ENCODE assay signal across 19 cellular contexts in genomic region chr10:121444515-121444914, GRCh38.
DNase-seq lines count a peak whose midpoint lies in the region; ATAC-seq and TF ChIP-seq lines count a peak whose summit lies in the region.
"Had no signal": no experiment of that assay in that cellular context is flagged by ENCODE, and none has a peak within 500 bp of the region (broad histone marks: within the 10 kb centered on the region; RNA-seq: fewer than 3 reads in every experiment).

No MANE protein-coding gene starts in this region.

- no peaks in the 10 kb centered on the region for H3K27me3 Mint-ChIP-seq in progenitor cell of endocrine pancreas
- H3K27me3 Mint-ChIP-seq: CD4-positive, alpha-beta memory T cell had no signal

- DNase-seq in NCI-H82 treated with DMSO at 0.1 percent for 48 hours (lab: John Stamatoyannopoulos, UW; ENCODE audit: unreplicated experiment) (peak; percentile 43), NCI-H82 (lab: John Stamatoyannopoulos, UW) (no peak), cerebellar cortex (ENCODE audit: low spot score) (peak; percentile 59), progenitor cell of endocrine pancreas (ENCODE audit: low spot score, unreplicated experiment) (no peak), RKO (ENCODE audit: low spot score) (no peak)
- DNase-seq in activated CD4-positive, alpha-beta T cell treated with anti-CD3 and anti-CD28 coated beads for 4 hours = no peak
- DNase-seq: Calu3; CD4-positive, alpha-beta memory T cell; GF-D8; GM23248; HCEC 1CT; IMR-90 had no signal

- CTCF ChIA-PET in HEK293 (lab: Yijun Ruan, JAX) = interaction anchor here (1.5 kb wide), 1 partner anchor 163 kb away, joined by 3 read pairs; no protein-coding TSS in a partner anchor

- ATAC-seq in GM21528 (IDR thresholded peaks at IDR 0.05; ENCODE audit: low FRiP score, unreplicated experiment) = no peak
- ATAC-seq: A549, K562 had no signal

- H3K9me3 ChIP-seq in HEK293 (ENCODE audit: control insufficient read depth, insufficient read depth, low read depth, low read length) = no peaks in the 10 kb centered on the region
- H3K9me3 ChIP-seq: A549, BLaER1 had no signal

- peaks cover 40% of the 10 kb centered on the region for H3K4me1 Mint-ChIP-seq in progenitor cell of endocrine pancreas (ENCODE audit: low read depth)
- H3K4me1 Mint-ChIP-seq: CD14-positive monocyte; CD4-positive, alpha-beta memory T cell had no signal

- H3K4me3 Mint-ChIP-seq in progenitor cell of endocrine pancreas (ENCODE audit: low read depth) = no peak overlapping the region
- H3K4me3 Mint-ChIP-seq: CD14-positive monocyte; CD4-positive, alpha-beta memory T cell had no signal

- H3K4me1 ChIP-seq in HEK293 (ENCODE audit: control insufficient read depth, insufficient read depth, low read length) = no peaks in the 10 kb centered on the region; the same call in 1 of the 2 replicates
- H3K4me1 ChIP-seq: A549 had no signal

- H3K36me3 Mint-ChIP-seq in progenitor cell of endocrine pancreas (ENCODE audit: insufficient read depth) = no peaks in the 10 kb centered on the region
- H3K36me3 Mint-ChIP-seq: CD14-positive monocyte; CD4-positive, alpha-beta memory T cell had no signal

- POLR2A ChIA-PET in HEK293 (lab: Yijun Ruan, JAX) = no interaction called here

- no peak overlapping the region for H3K4me3 ChIP-seq in HEK293 (ENCODE audit: low read depth, low read length)
- H3K4me3 ChIP-seq: A549, BLaER1, GM23248, K562 had no signal

- H3K36me3 ChIP-seq in HEK293 (ENCODE audit: control insufficient read depth in 2 of 2, insufficient read depth in 1 of 2, low read length in 2 of 2) = no peaks in the 10 kb centered on the region
- H3K36me3 ChIP-seq: BLaER1 had no signal

- TF ChIP-seq CTCF in HEK293 (tag by site-specific recombination; IDR thresholded peaks at IDR 0.05) (no peak), progenitor cell of endocrine pancreas (IDR thresholded peaks at IDR 0.05; ENCODE audit: unreplicated experiment) (no peak)

- H3K27ac Mint-ChIP-seq in progenitor cell of endocrine pancreas = peak overlapping the region; percentile 9
- H3K27ac Mint-ChIP-seq: CD14-positive monocyte; CD4-positive, alpha-beta memory T cell had no signal

- no peaks in the 10 kb centered on the region for H3K9me3 Mint-ChIP-seq in progenitor cell of endocrine pancreas (ENCODE audit: low read depth)

- no peak overlapping the region for H3K27ac ChIP-seq in HEK293 (ENCODE audit: extremely low read depth, low read depth, low read length)
- H3K27ac ChIP-seq: 22Rv1, A549, BLaER1, GM23248 had no signal

TF ChIP-seq in HEK293, 187 proteins besides CTCF, POLR2A, EP300 and RAD21:
- TF ChIP-seq PRDM4 (tag by site-specific recombination; IDR thresholded peaks at IDR 0.05) (0 out of 2 replicates have a peak, but pooled peaks have one; percentile 23), INSM2 (tag by site-specific recombination; IDR thresholded peaks at IDR 0.05) (no peak), ZIC2 (tag by site-specific recombination; IDR thresholded peaks at IDR 0.05) (peak; percentile 57; the same call in 1 of the 2 replicates), ZNF37A (tag by site-specific recombination; IDR thresholded peaks at IDR 0.05) (no peak), PRDM2 (tag by site-specific recombination; IDR thresholded peaks at IDR 0.05; ENCODE audit: borderline replicate concordance) (no peak), HIC1 (tag by site-specific recombination; IDR thresholded peaks at IDR 0.05) (no peak), ZNF777 (tag by site-specific recombination; IDR thresholded peaks at IDR 0.05; ENCODE audit: borderline replicate concordance) (no peak)

Comparison
In these comparisons a context has a peak if more than half of its experiments do, and no peak if none do; other contexts are left out.
1. DNase-seq: peak in NCI-H82 treated with DMSO at 0.1 percent for 48 hours (single experiment) and cerebellar cortex (single experiment); none in NCI-H82 (single experiment), progenitor cell of endocrine pancreas (single experiment), activated CD4-positive, alpha-beta T cell treated with anti-CD3 and anti-CD28 coated beads for 4 hours (0 of 2) and RKO (single experiment).